ENCODE assay signal across 15 cellular contexts in the genomic region with DNA sequence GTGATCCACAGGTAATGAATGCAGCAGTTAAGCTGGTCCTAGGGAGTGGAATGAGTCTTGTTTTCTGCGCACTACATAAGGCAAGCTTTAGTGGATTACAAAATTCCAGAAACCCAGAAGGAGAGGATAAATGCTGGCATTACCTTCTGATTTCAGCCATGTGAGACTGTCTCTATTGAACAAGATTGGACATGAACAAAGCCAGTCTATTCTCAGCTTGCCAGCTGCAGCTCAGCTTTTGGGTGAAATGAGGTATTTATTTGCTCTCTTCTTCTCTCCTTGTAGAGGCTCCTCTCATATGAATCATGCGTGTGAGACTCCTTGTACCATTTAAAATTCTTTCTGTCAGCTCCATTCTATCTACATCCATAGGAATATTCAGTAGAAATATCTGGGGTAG.
"Had no signal": no experiment of that assay in that cellular context is flagged by ENCODE, and none has a peak within 500 bp of the region (broad histone marks: within the 10 kb centered on the region; RNA-seq: fewer than 3 reads in every experiment).

No MANE protein-coding gene starts in this region.

- DNase-seq: activated CD4-positive, alpha-beta T cell treated with anti-CD3 and anti-CD28 coated beads, Interleukin-2, amount 50 U/mL, for 1 hour; activated naive CD4-positive, alpha-beta T cell treated with Interleukin-2 at 50 U/mL for 16 hours; activated T-cell treated with anti-CD3 and anti-CD28 coated beads for 4 hours; erythroblast; gastrocnemius medialis; left lung; psoas muscle; stimulated activated naive CD8-positive, alpha-beta T cell treated with anti-CD3 and anti-CD28 coated beads, Interleukin-15, Interleukin-2, amounts not matched to agents 100 U/mL and 50 U/mL, for 24 hours; T-helper 1 cell; T1000; upper lobe of right lung had no signal

- ATAC-seq: activated CD4-positive, CD25-positive, alpha-beta regulatory T cell treated with anti-CD3 and anti-CD28 coated beads, Interleukin-2, amount 50 U/mL, for 24 hours; activated T-helper 17 cell treated with anti-CD3 and anti-CD28 coated beads, Interleukin-2, amount 50 U/mL, for 72 hours; gastrocnemius medialis; left lung; natural killer cell treated with Interleukin-12 subunit alpha and Interleukin-12 subunit beta and Interleukin-15 and Interleukin-18, amount 100 ng/mL, for 72 hours; psoas muscle; sciatic nerve; stimulated activated naive CD8-positive, alpha-beta T cell treated with anti-CD3 and anti-CD28 coated beads, Interleukin-15, Interleukin-2, amounts not matched to agents 100 U/mL and 50 U/mL, for 24 hours; upper lobe of right lung had no signal
